ENCODE assay signal across 1 cellular context in the genomic region with DNA sequence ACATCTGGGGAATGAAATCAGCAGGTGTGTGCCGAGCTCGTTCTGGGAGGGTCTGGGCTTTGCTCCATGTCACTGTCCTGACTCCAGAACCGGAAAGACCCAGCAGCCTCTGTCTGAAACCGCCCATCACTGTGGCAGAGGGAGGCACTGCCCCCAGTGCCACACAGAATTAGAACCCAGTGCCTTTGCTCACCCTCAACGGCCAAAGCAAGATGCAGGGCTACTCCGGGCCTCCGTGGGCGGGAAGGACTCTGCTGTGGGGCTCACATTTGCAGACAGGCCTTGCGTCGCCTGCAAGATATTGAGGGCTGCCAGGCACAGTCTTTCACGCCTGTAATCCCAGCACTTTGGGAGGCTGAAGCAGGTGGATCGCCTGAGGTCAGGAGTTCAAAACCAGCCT.
TF ChIP-seq lines count a peak whose summit lies in the region.

No MANE protein-coding gene starts in this region.

TF ChIP-seq in WTC11, 78 proteins besides CTCF, POLR2A, EP300 and RAD21 (continued from another document):
- TF ChIP-seq, protein P1, sequence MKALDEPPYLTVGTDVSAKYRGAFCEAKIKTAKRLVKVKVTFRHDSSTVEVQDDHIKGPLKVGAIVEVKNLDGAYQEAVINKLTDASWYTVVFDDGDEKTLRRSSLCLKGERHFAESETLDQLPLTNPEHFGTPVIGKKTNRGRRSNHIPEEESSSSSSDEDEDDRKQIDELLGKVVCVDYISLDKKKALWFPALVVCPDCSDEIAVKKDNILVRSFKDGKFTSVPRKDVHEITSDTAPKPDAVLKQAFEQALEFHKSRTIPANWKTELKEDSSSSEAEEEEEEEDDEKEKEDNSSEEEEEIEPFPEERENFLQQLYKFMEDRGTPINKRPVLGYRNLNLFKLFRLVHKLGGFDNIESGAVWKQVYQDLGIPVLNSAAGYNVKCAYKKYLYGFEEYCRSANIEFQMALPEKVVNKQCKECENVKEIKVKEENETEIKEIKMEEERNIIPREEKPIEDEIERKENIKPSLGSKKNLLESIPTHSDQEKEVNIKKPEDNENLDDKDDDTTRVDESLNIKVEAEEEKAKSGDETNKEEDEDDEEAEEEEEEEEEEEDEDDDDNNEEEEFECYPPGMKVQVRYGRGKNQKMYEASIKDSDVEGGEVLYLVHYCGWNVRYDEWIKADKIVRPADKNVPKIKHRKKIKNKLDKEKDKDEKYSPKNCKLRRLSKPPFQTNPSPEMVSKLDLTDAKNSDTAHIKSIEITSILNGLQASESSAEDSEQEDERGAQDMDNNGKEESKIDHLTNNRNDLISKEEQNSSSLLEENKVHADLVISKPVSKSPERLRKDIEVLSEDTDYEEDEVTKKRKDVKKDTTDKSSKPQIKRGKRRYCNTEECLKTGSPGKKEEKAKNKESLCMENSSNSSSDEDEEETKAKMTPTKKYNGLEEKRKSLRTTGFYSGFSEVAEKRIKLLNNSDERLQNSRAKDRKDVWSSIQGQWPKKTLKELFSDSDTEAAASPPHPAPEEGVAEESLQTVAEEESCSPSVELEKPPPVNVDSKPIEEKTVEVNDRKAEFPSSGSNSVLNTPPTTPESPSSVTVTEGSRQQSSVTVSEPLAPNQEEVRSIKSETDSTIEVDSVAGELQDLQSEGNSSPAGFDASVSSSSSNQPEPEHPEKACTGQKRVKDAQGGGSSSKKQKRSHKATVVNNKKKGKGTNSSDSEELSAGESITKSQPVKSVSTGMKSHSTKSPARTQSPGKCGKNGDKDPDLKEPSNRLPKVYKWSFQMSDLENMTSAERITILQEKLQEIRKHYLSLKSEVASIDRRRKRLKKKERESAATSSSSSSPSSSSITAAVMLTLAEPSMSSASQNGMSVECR (CRISPR knock-in tag; IDR thresholded peaks at IDR 0.05; ENCODE audit: borderline replicate concordance): no peak
- TF ChIP-seq, protein P2, sequence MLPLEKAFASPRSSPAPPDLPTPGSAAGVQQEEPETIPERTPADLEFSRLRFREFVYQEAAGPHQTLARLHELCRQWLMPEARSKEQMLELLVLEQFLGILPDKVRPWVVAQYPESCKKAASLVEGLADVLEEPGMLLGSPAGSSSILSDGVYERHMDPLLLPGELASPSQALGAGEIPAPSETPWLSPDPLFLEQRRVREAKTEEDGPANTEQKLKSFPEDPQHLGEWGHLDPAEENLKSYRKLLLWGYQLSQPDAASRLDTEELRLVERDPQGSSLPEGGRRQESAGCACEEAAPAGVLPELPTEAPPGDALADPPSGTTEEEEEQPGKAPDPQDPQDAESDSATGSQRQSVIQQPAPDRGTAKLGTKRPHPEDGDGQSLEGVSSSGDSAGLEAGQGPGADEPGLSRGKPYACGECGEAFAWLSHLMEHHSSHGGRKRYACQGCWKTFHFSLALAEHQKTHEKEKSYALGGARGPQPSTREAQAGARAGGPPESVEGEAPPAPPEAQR (CRISPR knock-in tag; IDR thresholded peaks at IDR 0.05): no peak
